ENCODE assay signal across 26 cellular contexts in the genomic region with DNA sequence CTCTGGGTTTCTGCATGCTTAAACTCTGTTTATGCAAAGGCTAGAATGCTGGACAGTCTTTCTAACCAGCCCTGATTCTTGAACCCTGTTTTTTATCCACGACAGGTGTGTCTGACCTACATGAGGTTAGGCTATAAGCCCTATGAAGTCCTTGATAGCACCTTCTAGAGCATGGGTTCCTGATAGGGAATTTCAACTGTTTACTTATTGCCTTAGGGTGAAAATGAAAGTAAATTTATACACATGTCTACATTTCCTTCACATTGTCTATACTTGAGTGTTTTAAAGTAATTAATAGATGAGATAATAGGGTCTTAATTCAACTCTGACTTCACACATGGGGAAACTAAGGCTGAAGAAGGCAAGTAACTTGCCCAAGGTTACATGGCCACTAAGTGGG. TPM values are rescaled to one million over a fixed set of nuclear protein-coding genes. Genes with fewer than 3 reads are reported as not detected.
"Had no signal": no experiment of that assay in that cellular context is flagged by ENCODE, and none has a peak within 500 bp of the region (broad histone marks: within the 10 kb centered on the region; RNA-seq: fewer than 3 reads in every experiment).

No MANE protein-coding gene starts in this region.

- H3K9me3 ChIP-seq: left ventricle myocardium inferior, pancreas, prostate gland, spleen, suprapubic skin, thoracic aorta, tibial artery, upper lobe of right lung had no signal

- H3K36me3 ChIP-seq: left ventricle myocardium inferior, pancreas, prostate gland, spleen, suprapubic skin, thoracic aorta, tibial artery, upper lobe of right lung had no signal

- H3K27me3 ChIP-seq: pancreas, spleen, suprapubic skin, upper lobe of right lung had no signal

- H3K4me3 ChIP-seq: left ventricle myocardium inferior, lung, pancreas, prostate gland, skin epidermis, spleen, suprapubic skin, thoracic aorta, tibial artery, upper lobe of right lung had no signal

- FAIRE-seq: islet of Langerhans, kidney, pancreas, urothelium cell line had no signal

- ATAC-seq: naive thymus-derived CD8-positive, alpha-beta T cell; right cardiac atrium; sciatic nerve; stimulated activated effector memory CD8-positive, alpha-beta T cell treated with anti-CD3 and anti-CD28 coated beads, Interleukin-12 subunit alpha, Interleukin-12 subunit beta, amount 100 ng/mL, for 72 hours; upper lobe of right lung had no signal

- DNase-seq: hypothalamus; immature natural killer cell; kidney; left ventricle myocardium inferior; midbrain; naive thymus-derived CD8-positive, alpha-beta T cell; nucleus accumbens; posterior cingulate gyrus; retina; right cardiac atrium; spleen; stimulated activated CD4-positive, alpha-beta T cell treated with anti-CD3 and anti-CD28 coated beads, Interleukin-4, amount 100 ng/mL, for 24 hours; stimulated activated naive CD4-positive, alpha-beta T cell; trophoblast cell; upper lobe of right lung had no signal

- H3K4me1 ChIP-seq: prostate gland, spleen, tibial artery, upper lobe of right lung had no signal

- H3K27ac ChIP-seq: left ventricle myocardium inferior, pancreas, prostate gland, skin epidermis, spleen, suprapubic skin, thoracic aorta, tibial artery, upper lobe of right lung had no signal

RNA-seq across cellular contexts. Expression of gene ADRA2A, which starts 35.5 kb away (rescaled TPM):
- total RNA-seq: naive thymus-derived CD8-positive, alpha-beta T cell had no signal
- polyA plus RNA-seq: immature natural killer cell; naive thymus-derived CD8-positive, alpha-beta T cell had no signal
